ENCODE assay signal across 11 cellular contexts in genomic region chr20:53834044-53834442, GRCh38.
DNase-seq lines count a peak whose midpoint lies in the region; ATAC-seq lines count a peak whose summit lies in the region.
"Had no signal": no experiment of that assay in that cellular context is flagged by ENCODE, and none has a peak within 500 bp of the region (broad histone marks: within the 10 kb centered on the region; RNA-seq: fewer than 3 reads in every experiment).

No MANE protein-coding gene starts in this region.

- DNase-seq in EL (peak; percentile 28), RPMI7951 (ENCODE audit: low read depth) (peak; percentile 51), kidney tubule cell (ENCODE audit: low spot score) (peak; percentile 34), retina (no peak), DMS79 treated with DMSO at 0.1 percent for 48 hours (lab: John Stamatoyannopoulos, UW) (no peak)
- DNase-seq in activated CD4-positive, alpha-beta T cell treated with anti-CD3 and anti-CD28 coated beads, Interleukin-2, amount 50 U/mL, for 4 hours, result no peak
- DNase-seq in activated effector memory CD4-positive, alpha-beta T cell treated with anti-CD3 and anti-CD28 coated beads, Interleukin-2, amount 50 U/mL, for 16 hours, result no peak
- DNase-seq: GOT3, kidney, NCI-H1694 had no signal

- peak; percentile 42 for ATAC-seq in HG02610 (IDR thresholded peaks at IDR 0.05; ENCODE audit: unreplicated experiment)

Comparison
In these comparisons a context has a peak if more than half of its experiments do, and no peak if none do; other contexts are left out.
1. DNase-seq: peak in EL (single experiment), RPMI7951 (single experiment) and kidney tubule cell (single experiment); none in activated CD4-positive, alpha-beta T cell treated with anti-CD3 and anti-CD28 coated beads, Interleukin-2, amount 50 U/mL, for 4 hours (0 of 2), retina (single experiment), activated effector memory CD4-positive, alpha-beta T cell treated with anti-CD3 and anti-CD28 coated beads, Interleukin-2, amount 50 U/mL, for 16 hours (single experiment) and DMS79 treated with DMSO at 0.1 percent for 48 hours (single experiment).